Comparison of ENCODE assay signal across 20 cellular contexts in the genomic region with DNA sequence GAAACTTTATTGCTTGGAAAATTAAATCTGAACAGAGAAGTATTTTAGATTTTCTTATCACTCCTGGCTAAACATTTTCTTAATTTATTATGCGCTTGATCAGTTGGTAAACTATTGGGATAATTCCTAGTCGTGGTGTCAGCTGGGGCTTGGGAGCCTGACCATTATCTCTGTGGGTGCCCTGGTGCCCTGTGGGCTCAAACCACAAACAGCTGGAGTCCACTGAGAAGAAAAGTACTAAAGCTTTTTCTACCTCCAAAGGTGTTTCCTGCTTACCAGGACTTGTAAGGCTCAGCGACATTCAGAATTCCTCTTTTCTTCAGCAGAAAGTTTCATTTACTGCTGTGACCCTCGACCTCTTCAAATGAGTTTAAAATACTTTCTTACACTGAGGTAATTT.
DNase-seq lines count a peak whose midpoint lies in the region; ATAC-seq and TF ChIP-seq lines count a peak whose summit lies in the region.
"Had no signal": no experiment of that assay in that cellular context is flagged by ENCODE, and none has a peak within 500 bp of the region (broad histone marks: within the 10 kb centered on the region; RNA-seq: fewer than 3 reads in every experiment).

No MANE protein-coding gene starts in this region.

- peaks cover 0 to 11% (median 7%) of the 10 kb centered on the region in 10 experiments; a peak in 15 of 20 replicates for H3K4me1 ChIP-seq in BLaER1 treated with 17β-estradiol and CSF1 and Interleukin-3, amounts not matched to agents 10 nM and 100 nM
- peaks cover 17% of the 10 kb centered on the region for H3K4me1 ChIP-seq in HUES64 (ENCODE audit: insufficient read depth, low read length)

- H3K27me3 ChIP-seq in BLaER1 treated with 17β-estradiol and CSF1 and Interleukin-3, amounts not matched to agents 10 nM and 100 nM: no peaks in the 10 kb centered on the region
- H3K27me3 ChIP-seq in HUES64 (ENCODE audit: insufficient read depth, low read length): no peaks in the 10 kb centered on the region

- no peaks in the 10 kb centered on the region for H4K20me1 ChIP-seq in BLaER1 treated with 17β-estradiol and CSF1 and Interleukin-3, amounts not matched to agents 10 nM and 100 nM

- POLR2A ChIA-PET in WTC11 (lab: Charles Lee): no interaction called here

- H3K4me3 Mint-ChIP-seq in WTC11: peak overlapping the region; percentile 7
- H3K4me3 Mint-ChIP-seq: B cell; CD4-positive, alpha-beta memory T cell had no signal

- peak; percentile 80 for ATAC-seq in WTC11
- no peak for ATAC-seq in GM21619 (IDR thresholded peaks at IDR 0.05; ENCODE audit: unreplicated experiment)
- ATAC-seq in GM21381 (IDR thresholded peaks at IDR 0.05; ENCODE audit: unreplicated experiment): no peak
- no peak for ATAC-seq in GM18502 (IDR thresholded peaks at IDR 0.05; ENCODE audit: poor library complexity, unreplicated experiment)

- peaks cover 35% of the 10 kb centered on the region for H3K9me3 Mint-ChIP-seq in WTC11

- no peak overlapping the region for H3K4me3 ChIP-seq in BLaER1 treated with 17β-estradiol and CSF1 and Interleukin-3, amounts not matched to agents 10 nM and 100 nM
- H3K4me3 ChIP-seq in HUES64 (ENCODE audit: low read length): no peak overlapping the region
- H3K4me3 ChIP-seq: GM23248, SK-N-MC had no signal

- H3K4me1 Mint-ChIP-seq in WTC11: peaks cover 27% of the 10 kb centered on the region
- H3K4me1 Mint-ChIP-seq: B cell; CD4-positive, alpha-beta memory T cell had no signal

- peak overlapping the region in 9 of 11 experiments; percentile 3 to 56 (median 33); a peak in 14 of 22 replicates for H3K4me2 ChIP-seq in BLaER1 treated with 17β-estradiol and CSF1 and Interleukin-3, amounts not matched to agents 10 nM and 100 nM

- no peak overlapping the region for H3K27ac ChIP-seq in BLaER1 treated with 17β-estradiol and CSF1 and Interleukin-3, amounts not matched to agents 10 nM and 100 nM
- peak overlapping the region; percentile 79; the same call in 1 of the 2 replicates for H3K27ac ChIP-seq in HUES64 (ENCODE audit: low read depth, low read length)
- H3K27ac ChIP-seq: GM23248, SK-N-MC had no signal

- CTCF ChIA-PET in WTC11 (lab: Charles Lee): interaction anchor here (0.8 to 1.2 kb wide), 3 partner anchors 32 to 232 kb away, joined by 3 to 4 read pairs (median 3); no protein-coding TSS in a partner anchor

- no peaks in the 10 kb centered on the region; the same call in 1 of the 2 replicates for H3K27me3 Mint-ChIP-seq in WTC11 (ENCODE audit: low read depth)

- peaks cover 8 to 14% (median 11%) of the 10 kb centered on the region in 11 experiments; a peak in 20 of 22 replicates for H3K9me3 ChIP-seq in BLaER1 treated with 17β-estradiol and CSF1 and Interleukin-3, amounts not matched to agents 10 nM and 100 nM (replicated peaks in 1 of 11)
- peaks cover 15% of the 10 kb centered on the region; the same call in 1 of the 2 replicates for H3K9me3 ChIP-seq in HUES64 (ENCODE audit: insufficient read depth, low read depth, low read length)

- TF ChIP-seq CTCF in WTC11 (IDR thresholded peaks at IDR 0.05): no peak

- peaks cover 20% of the 10 kb centered on the region for H3K36me3 Mint-ChIP-seq in WTC11
- H3K36me3 Mint-ChIP-seq: CD4-positive, alpha-beta memory T cell had no signal

- DNase-seq in WTC11 (ENCODE audit: low spot score) (no peak), myocyte (ENCODE audit: low read depth) (peak; percentile 50)
- DNase-seq: CD4-positive, alpha-beta memory T cell; GM23248; IMR-90; MM.1S; NCI-H1092; NCI-H1694 treated with DMSO at 0.1 percent for 48 hours; NCI-H2107; NCI-H510A treated with DMSO at 0.1 percent for 48 hours; NCI-H82; OCI-M1; Right ventricle myocardium superior had no signal

- no peaks in the 10 kb centered on the region for H3K36me3 ChIP-seq in BLaER1 treated with 17β-estradiol and CSF1 and Interleukin-3, amounts not matched to agents 10 nM and 100 nM
- H3K36me3 ChIP-seq in HUES64 (ENCODE audit: insufficient read depth, low read length): no peaks in the 10 kb centered on the region

- H3K27ac Mint-ChIP-seq in WTC11: peak overlapping the region; percentile 90
- H3K27ac Mint-ChIP-seq: B cell; CD4-positive, alpha-beta memory T cell had no signal

- WGBS in HUES64: 32% methylated on average over 4 of the region's 4 CpGs

- H3K9ac ChIP-seq in BLaER1 treated with 17β-estradiol and CSF1 and Interleukin-3, amounts not matched to agents 10 nM and 100 nM: no peak overlapping the region
- peak overlapping the region; percentile 0; the same call in 1 of the 2 replicates for H3K9ac ChIP-seq in HUES64 (ENCODE audit: low read depth, low read length)
- H3K9ac ChIP-seq: GM23248 had no signal

TF ChIP-seq in WTC11, 78 proteins besides CTCF, POLR2A, EP300 and RAD21:
- TF ChIP-seq, protein P1, sequence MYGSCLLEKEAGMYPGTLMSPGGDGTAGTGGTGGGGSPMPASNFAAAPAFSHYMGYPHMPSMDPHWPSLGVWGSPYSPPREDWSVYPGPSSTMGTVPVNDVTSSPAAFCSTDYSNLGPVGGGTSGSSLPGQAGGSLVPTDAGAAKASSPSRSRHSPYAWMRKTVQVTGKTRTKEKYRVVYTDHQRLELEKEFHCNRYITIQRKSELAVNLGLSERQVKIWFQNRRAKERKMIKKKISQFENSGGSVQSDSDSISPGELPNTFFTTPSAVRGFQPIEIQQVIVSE (CRISPR knock-in tag; IDR thresholded peaks at IDR 0.05; ENCODE audit: borderline replicate concordance): no peak
- TF ChIP-seq ZNF423 (CRISPR knock-in tag; IDR thresholded peaks at IDR 0.05): peak; percentile 90
TF ChIP-seq in WTC11: peak in this region for 1.
